ENCODE assay signal across 8 cellular contexts in the genomic region with DNA sequence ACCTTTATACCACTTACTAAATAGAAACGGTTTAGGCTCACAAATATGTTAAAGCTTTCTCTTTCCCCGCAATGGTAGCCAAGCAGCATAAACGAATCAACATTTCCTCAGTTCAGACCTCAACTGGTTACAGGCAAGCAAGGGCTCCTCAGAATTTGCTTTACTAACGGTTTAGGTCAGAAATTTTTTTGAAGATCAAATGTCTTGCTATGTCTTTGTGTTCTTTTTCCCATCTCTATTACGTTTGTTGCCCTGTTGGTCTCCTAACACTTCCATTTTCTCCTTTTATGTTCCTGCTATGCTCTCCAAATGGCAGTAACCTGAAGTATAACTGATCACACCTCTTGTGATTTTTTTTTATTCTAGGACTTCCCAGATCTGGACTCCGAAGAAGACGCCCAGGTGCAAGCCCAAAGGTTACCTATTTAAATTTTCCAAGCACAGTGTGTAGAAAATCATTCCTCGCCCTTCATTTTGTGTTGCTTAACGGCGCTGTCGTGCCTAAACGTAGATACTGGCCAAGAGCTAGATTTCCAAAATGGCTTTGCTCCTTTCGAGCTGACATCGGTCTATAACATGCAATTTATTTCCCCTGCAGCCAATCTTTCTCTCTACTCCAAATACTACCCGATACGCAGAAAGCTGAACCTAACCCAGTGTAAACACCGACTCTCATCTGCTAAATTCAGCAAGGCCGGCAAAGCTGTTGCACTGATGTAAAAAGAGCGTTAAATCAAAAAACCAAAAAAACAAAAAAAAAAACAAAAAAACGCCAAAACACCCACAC. TPM values are rescaled to one million over a fixed set of nuclear protein-coding genes. Genes with fewer than 3 reads are reported as not detected.
DNase-seq lines count a peak whose midpoint lies in the region; ATAC-seq, FAIRE-seq and TF ChIP-seq lines count a peak whose summit lies in the region.

No MANE protein-coding gene starts in this region.

- no peak for FAIRE-seq in bronchial epithelial cell (lab: Jason Lieb, UNC)

- no peak for TF ChIP-seq RAD21 in SK-N-SH (IDR thresholded peaks at IDR 0.05; ENCODE audit: low read length)

- POLR2A ChIA-PET in SK-N-SH (lab: Yijun Ruan, JAX): interaction anchor here (0.6 kb wide), 1 partner anchor 228 kb away, joined by 3 read pairs; no protein-coding TSS in a partner anchor

- peak; percentile 83 for DNase-seq in G401 (ENCODE audit: low spot score)
- DNase-seq in H7: peak; percentile 24
- DNase-seq in M059J (ENCODE audit: low read depth): peak; percentile 63
- DNase-seq in SK-N-SH: no peak
- DNase-seq in bronchial epithelial cell (ENCODE audit: low read depth): peak; percentile 63
- peak; percentile 38 to 49 for DNase-seq in left colon
- peak; percentile 3 for DNase-seq in stimulated activated CD8-positive, alpha-beta memory T cell treated with anti-CD3 and anti-CD28 coated beads, Interleukin-4, amount 100 ng/mL, for 24 hours (ENCODE audit: low read depth)
- no peak for DNase-seq in epidermal melanocyte (ENCODE audit: insufficient read length, low spot score)

- TF ChIP-seq CTCF in SK-N-SH (IDR thresholded peaks at IDR 0.05): no peak
- no peak for TF ChIP-seq CTCF in bronchial epithelial cell (IDR thresholded peaks at IDR 0.05; ENCODE audit: insufficient read depth, low read length, severe bottlenecking)

- no peak for TF ChIP-seq EP300 in SK-N-SH (IDR thresholded peaks at IDR 0.05; ENCODE audit: borderline replicate concordance in 1 of 2, low read depth in 1 of 2, low read length in 1 of 2)

- peak overlapping the region; percentile 69 for H3K9ac ChIP-seq in SK-N-SH

- peak overlapping the region; percentile 57 for H3K4me3 ChIP-seq in H7 (ENCODE audit: insufficient read depth, low read depth, low read length)
- peak overlapping the region; percentile 96 to 98 for H3K4me3 ChIP-seq in SK-N-SH (ENCODE audit: low read depth in 2 of 2, low read length in 1 of 2)
- peak overlapping the region; percentile 88 for H3K4me3 ChIP-seq in bronchial epithelial cell (ENCODE audit: low read depth, low read length)

- intact Hi-C loops in left colon (cut with DNase I, micrococcal nuclease): no loop called here

- H3K4me1 ChIP-seq in SK-N-SH (ENCODE audit: control insufficient read depth in 1 of 2, insufficient read depth in 2 of 2, low read depth in 1 of 2, low read length in 1 of 2): peaks cover 7 to 19% of the 10 kb centered on the region in 2 experiments; a peak in 3 of 4 replicates

- H4K20me1 ChIP-seq in SK-N-SH (ENCODE audit: insufficient read depth): no peaks in the 10 kb centered on the region

- H3K79me2 ChIP-seq in SK-N-SH (ENCODE audit: insufficient read depth): peaks cover 38% of the 10 kb centered on the region

- in situ Hi-C loops in G401 (cut with HindIII; ENCODE audit: low sequenced_read_pairs): no loop called here

- CTCF ChIA-PET in SK-N-SH (lab: Yijun Ruan, JAX): interaction anchor here (0.8 to 2.7 kb wide), 4 partner anchors 14 to 328 kb away, joined by 3 to 15 read pairs (median 4); no protein-coding TSS in a partner anchor

- H3K9me2 ChIP-seq in SK-N-SH: no peaks in the 10 kb centered on the region

- 18% methylated on average over 20 of the region's 20 CpGs for WGBS in SK-N-SH (ENCODE audit: low lambda C conversion rate)

- H3K27ac ChIP-seq in SK-N-SH (ENCODE audit: low read depth in 2 of 2, low read length in 1 of 2): peak overlapping the region; percentile 67 to 92

- ATAC-seq in left colon: peak; percentile 38

- no peaks in the 10 kb centered on the region for H3K9me3 ChIP-seq in SK-N-SH

- peaks cover 18% of the 10 kb centered on the region for H3F3A ChIP-seq in SK-N-SH (replicated peaks; ENCODE audit: insufficient read depth)

- H3K27me3 ChIP-seq in H7 (ENCODE audit: control insufficient read depth, insufficient read depth, low read length): no peaks in the 10 kb centered on the region
- H3K27me3 ChIP-seq in SK-N-SH (ENCODE audit: insufficient read depth): no peaks in the 10 kb centered on the region
- no peaks in the 10 kb centered on the region for H3K27me3 ChIP-seq in bronchial epithelial cell (ENCODE audit: control insufficient read depth, insufficient read depth, low read length)

- H2AFZ ChIP-seq in SK-N-SH (ENCODE audit: low read depth): peak overlapping the region; percentile 90

- H3K4me2 ChIP-seq in SK-N-SH: peak overlapping the region; percentile 84

- H3K36me3 ChIP-seq in H7 (replicated peaks; ENCODE audit: control insufficient read depth, insufficient read depth, low read length): no peaks in the 10 kb centered on the region; the same call in 1 of the 2 replicates
- H3K36me3 ChIP-seq in SK-N-SH (replicated peaks in 1 of 2; ENCODE audit: control insufficient read depth in 1 of 2, insufficient read depth in 2 of 2, low read length in 1 of 2): peaks cover 4 to 5% of the 10 kb centered on the region in 2 experiments
- H3K36me3 ChIP-seq in bronchial epithelial cell (ENCODE audit: control insufficient read depth, insufficient read depth, low read length): no peaks in the 10 kb centered on the region

TF ChIP-seq in SK-N-SH, 30 proteins besides CTCF, POLR2A, EP300 and RAD21:
- TF ChIP-seq YY1 (IDR thresholded peaks at IDR 0.05; ENCODE audit: low read depth): 0 out of 2 replicates have a peak, but pooled peaks have one; percentile 12
- TF ChIP-seq, protein P1, sequence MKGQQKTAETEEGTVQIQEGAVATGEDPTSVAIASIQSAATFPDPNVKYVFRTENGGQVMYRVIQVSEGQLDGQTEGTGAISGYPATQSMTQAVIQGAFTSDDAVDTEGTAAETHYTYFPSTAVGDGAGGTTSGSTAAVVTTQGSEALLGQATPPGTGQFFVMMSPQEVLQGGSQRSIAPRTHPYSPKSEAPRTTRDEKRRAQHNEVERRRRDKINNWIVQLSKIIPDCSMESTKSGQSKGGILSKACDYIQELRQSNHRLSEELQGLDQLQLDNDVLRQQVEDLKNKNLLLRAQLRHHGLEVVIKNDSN (IDR thresholded peaks at IDR 0.05; ENCODE audit: borderline replicate concordance, low read depth): no peak

RNA-seq across cellular contexts. Expression of a gene that starts 0.7 kb away (rescaled TPM):
- 36.1 and 39.9 TPM in 2 replicates for total RNA-seq in G401 (2014; rRNA removed; shearing (Covaris generic))
- total RNA-seq in H7 (2014; rRNA removed; shearing (Covaris generic)): 26.4 and 27.1 TPM in 2 replicates
- 16.1 and 24.2 TPM in 2 replicates for total RNA-seq in M059J (2014; rRNA removed; shearing (Covaris generic))
- polyA plus RNA-seq in SK-N-SH (2012; rRNA removed): 5.2 and 5.4 TPM in 2 replicates
- polyA plus RNA-seq in SK-N-SH (2012; cell fraction: cytosol; rRNA removed): 7.6 and 9.1 TPM in 2 replicates
- 1.8 and 4.1 TPM in 2 replicates for polyA plus RNA-seq in SK-N-SH (2012; cell fraction: nucleus; rRNA removed)
- total RNA-seq in bronchial epithelial cell (13.4 and 17.9 TPM in 2 replicates), left colon (10 to 100 TPM; 14.4 to 17.1 TPM)

RNA-seq across cellular contexts. Expression of a gene that starts 41.7 kb away (rescaled TPM):
- total RNA-seq in G401 (2014; rRNA removed; shearing (Covaris generic)): 12.5 and 23.4 TPM in 2 replicates
- 8.7 and 10.7 TPM in 2 replicates for total RNA-seq in H7 (2014; rRNA removed; shearing (Covaris generic))
- 3.9 and 5.7 TPM in 2 replicates for total RNA-seq in M059J (2014; rRNA removed; shearing (Covaris generic))
- 1.7 and 2.9 TPM in 2 replicates for polyA plus RNA-seq in SK-N-SH (2012; rRNA removed)
- 2.3 and 2.4 TPM in 2 replicates for polyA plus RNA-seq in SK-N-SH (2012; cell fraction: cytosol; rRNA removed)
- 5.2 and 8.3 TPM in 2 replicates for polyA plus RNA-seq in SK-N-SH (2012; cell fraction: nucleus; rRNA removed)
- total RNA-seq in bronchial epithelial cell: 9.7 and 12.8 TPM in 2 replicates
- total RNA-seq in left colon: 10 to 100 TPM; 16.2 to 19.0 TPM

Comparison
In these comparisons a context has a peak if more than half of its experiments do, and no peak if none do; other contexts are left out.
1. DNase-seq: peak in G401 (single experiment), H7 (single experiment), M059J (single experiment), bronchial epithelial cell (single experiment), left colon (2 of 2) and stimulated activated CD8-positive, alpha-beta memory T cell treated with anti-CD3 and anti-CD28 coated beads, Interleukin-4, amount 100 ng/mL, for 24 hours (single experiment); none in SK-N-SH (single experiment) and epidermal melanocyte (single experiment).
2. Peak in every context shown above with its lines, with median percentiles within 50 percentile points of each other: H3K4me3 ChIP-seq.